18 cellular contexts compared by ENCODE assay signal in the genomic region with DNA sequence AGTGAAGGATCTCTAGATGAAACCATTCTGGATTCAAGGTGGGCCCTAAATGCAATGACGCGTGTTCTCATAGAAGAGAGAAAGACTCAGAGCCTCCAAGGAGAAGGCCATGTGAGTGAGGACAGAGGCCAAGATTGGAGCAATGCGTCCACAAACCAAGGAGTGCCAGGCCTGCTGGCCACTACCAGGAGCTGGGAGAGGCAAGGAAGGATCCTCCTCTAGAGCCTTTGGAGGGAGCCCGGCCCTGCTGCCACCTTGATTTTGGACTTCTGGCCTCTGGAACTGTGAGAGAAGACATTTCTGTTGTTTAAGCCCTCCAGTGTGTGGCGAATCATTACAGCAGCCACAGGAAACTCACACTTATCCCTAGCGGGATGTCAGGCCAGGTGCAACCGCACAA. TPM values are rescaled to one million over a fixed set of nuclear protein-coding genes. Genes with fewer than 3 reads are reported as not detected.
DNase-seq lines count a peak whose midpoint lies in the region; ATAC-seq and TF ChIP-seq lines count a peak whose summit lies in the region.
"Had no signal": no experiment of that assay in that cellular context is flagged by ENCODE, and none has a peak within 500 bp of the region (broad histone marks: within the 10 kb centered on the region; RNA-seq: fewer than 3 reads in every experiment).

No MANE protein-coding gene starts in this region.

- DNase-seq in activated CD8-positive, alpha-beta T cell treated with anti-CD3 and anti-CD28 coated beads, Interleukin-2, amount 10 ng/mL, durations not matched to agents 7 days and 5 days = peak; percentile 9
- no peak for DNase-seq in activated CD8-positive, alpha-beta T cell treated with anti-CD3 and anti-CD28 coated beads for 36 hours
- peak; percentile 14 for DNase-seq in RWPE2 (ENCODE audit: low spot score)
- peak; percentile 6 for DNase-seq in lung (ENCODE audit: low spot score)
- peak; percentile 12 for DNase-seq in spleen
- no peak for DNase-seq in activated naive CD8-positive, alpha-beta T cell treated with anti-CD3 and anti-CD28 coated beads for 36 hours
- DNase-seq in DMS153 treated with DMSO at 0.1 percent for 48 hours (lab: John Stamatoyannopoulos, UW; ENCODE audit: unreplicated experiment) = no peak
- DNase-seq: CD4-positive, alpha-beta T cell; GDM1; H7; KG1; NCI-H1417; NCI-H1930; NCI-H345; NCI-H526 treated with DMSO at 0.1 percent for 48 hours; RPMI8226 had no signal

- H3K27me3 ChIP-seq in RWPE2 (ENCODE audit: insufficient read depth, poor library complexity, severe bottlenecking) (no peaks in the 10 kb centered on the region), lung (ENCODE audit: control insufficient read depth, insufficient read depth) (no peaks in the 10 kb centered on the region), spleen (replicated peaks in 1 of 7) (peaks cover 0 to 33% (median 0%) of the 10 kb centered on the region in 7 donors)

- POLR2A ChIA-PET in activated CD8-positive, alpha-beta T cell treated with anti-CD3 and anti-CD28 coated beads, Interleukin-2, amount 10 ng/mL, durations not matched to agents 7 days and 5 days (lab: Charles Lee) = no interaction called here
- POLR2A ChIA-PET in activated CD8-positive, alpha-beta T cell treated with anti-CD3 and anti-CD28 coated beads for 36 hours (lab: Charles Lee) = no interaction called here

- H3K4me3 Mint-ChIP-seq in activated CD8-positive, alpha-beta T cell treated with anti-CD3 and anti-CD28 coated beads, Interleukin-2, amount 10 ng/mL, durations not matched to agents 7 days and 5 days = no peak overlapping the region
- no peak overlapping the region for H3K4me3 Mint-ChIP-seq in activated CD8-positive, alpha-beta T cell treated with anti-CD3 and anti-CD28 coated beads for 36 hours
- no peak overlapping the region for H3K4me3 Mint-ChIP-seq in activated naive CD8-positive, alpha-beta T cell treated with anti-CD3 and anti-CD28 coated beads for 36 hours
- H3K4me3 Mint-ChIP-seq: CD4-positive, alpha-beta T cell had no signal

- 92 to 93% methylated on average over 7 of the region's 7 CpGs for WGBS in lung, 2 donors
- 70 to 92% (median 90%) methylated on average over 7 of the region's 7 CpGs for WGBS in spleen, 5 donors

- H3K4me3 ChIP-seq in RWPE2 (ENCODE audit: severe bottlenecking) (no peak overlapping the region), lung (no peak overlapping the region), spleen (no peak overlapping the region)
- H3K4me3 ChIP-seq: A549 had no signal

- H3K36me3 Mint-ChIP-seq in activated CD8-positive, alpha-beta T cell treated with anti-CD3 and anti-CD28 coated beads, Interleukin-2, amount 10 ng/mL, durations not matched to agents 7 days and 5 days (ENCODE audit: low read depth) = no peaks in the 10 kb centered on the region
- H3K36me3 Mint-ChIP-seq in activated CD8-positive, alpha-beta T cell treated with anti-CD3 and anti-CD28 coated beads for 36 hours (ENCODE audit: low read depth) = no peaks in the 10 kb centered on the region
- H3K36me3 Mint-ChIP-seq in activated naive CD8-positive, alpha-beta T cell treated with anti-CD3 and anti-CD28 coated beads for 36 hours = no peaks in the 10 kb centered on the region

- H3K9me3 Mint-ChIP-seq in activated CD8-positive, alpha-beta T cell treated with anti-CD3 and anti-CD28 coated beads, Interleukin-2, amount 10 ng/mL, durations not matched to agents 7 days and 5 days (ENCODE audit: insufficient read depth) = no peaks in the 10 kb centered on the region
- H3K9me3 Mint-ChIP-seq in activated CD8-positive, alpha-beta T cell treated with anti-CD3 and anti-CD28 coated beads for 36 hours = no peaks in the 10 kb centered on the region
- H3K9me3 Mint-ChIP-seq in activated naive CD8-positive, alpha-beta T cell treated with anti-CD3 and anti-CD28 coated beads for 36 hours = no peaks in the 10 kb centered on the region
- H3K9me3 Mint-ChIP-seq: CD4-positive, alpha-beta T cell had no signal

- H3K36me3 ChIP-seq in RWPE2 (ENCODE audit: low read depth) = no peaks in the 10 kb centered on the region
- no peaks in the 10 kb centered on the region for H3K36me3 ChIP-seq in lung (ENCODE audit: control insufficient read depth in 2 of 2, insufficient read depth in 2 of 2, low read length in 2 of 2)
- no peaks in the 10 kb centered on the region for H3K36me3 ChIP-seq in spleen

- no peaks in the 10 kb centered on the region for H3K9me3 ChIP-seq in RWPE2 (ENCODE audit: severe bottlenecking)
- H3K9me3 ChIP-seq in lung (ENCODE audit: control insufficient read depth in 2 of 2, insufficient read depth in 1 of 2, low read length in 1 of 2) = no peaks in the 10 kb centered on the region
- no peaks in the 10 kb centered on the region for H3K9me3 ChIP-seq in spleen
- H3K9me3 ChIP-seq: A549, Caco-2 had no signal

- H3K4me1 Mint-ChIP-seq in activated CD8-positive, alpha-beta T cell treated with anti-CD3 and anti-CD28 coated beads, Interleukin-2, amount 10 ng/mL, durations not matched to agents 7 days and 5 days (ENCODE audit: low read depth) = no peaks in the 10 kb centered on the region
- no peaks in the 10 kb centered on the region for H3K4me1 Mint-ChIP-seq in activated CD8-positive, alpha-beta T cell treated with anti-CD3 and anti-CD28 coated beads for 36 hours (ENCODE audit: low read depth)
- H3K4me1 Mint-ChIP-seq in activated naive CD8-positive, alpha-beta T cell treated with anti-CD3 and anti-CD28 coated beads for 36 hours = no peaks in the 10 kb centered on the region

- H3K27ac Mint-ChIP-seq in activated CD8-positive, alpha-beta T cell treated with anti-CD3 and anti-CD28 coated beads, Interleukin-2, amount 10 ng/mL, durations not matched to agents 7 days and 5 days = no peak overlapping the region
- no peak overlapping the region for H3K27ac Mint-ChIP-seq in activated CD8-positive, alpha-beta T cell treated with anti-CD3 and anti-CD28 coated beads for 36 hours
- H3K27ac Mint-ChIP-seq in activated naive CD8-positive, alpha-beta T cell treated with anti-CD3 and anti-CD28 coated beads for 36 hours = no peak overlapping the region
- H3K27ac Mint-ChIP-seq: CD4-positive, alpha-beta T cell had no signal

- no peaks in the 10 kb centered on the region for H3K27me3 Mint-ChIP-seq in activated CD8-positive, alpha-beta T cell treated with anti-CD3 and anti-CD28 coated beads, Interleukin-2, amount 10 ng/mL, durations not matched to agents 7 days and 5 days (ENCODE audit: low read depth)
- peaks cover 2% of the 10 kb centered on the region for H3K27me3 Mint-ChIP-seq in activated CD8-positive, alpha-beta T cell treated with anti-CD3 and anti-CD28 coated beads for 36 hours
- peaks cover 24% of the 10 kb centered on the region for H3K27me3 Mint-ChIP-seq in activated naive CD8-positive, alpha-beta T cell treated with anti-CD3 and anti-CD28 coated beads for 36 hours

- CTCF ChIA-PET in activated CD8-positive, alpha-beta T cell treated with anti-CD3 and anti-CD28 coated beads, Interleukin-2, amount 10 ng/mL, durations not matched to agents 7 days and 5 days (lab: Charles Lee) = no interaction called here
- CTCF ChIA-PET in activated CD8-positive, alpha-beta T cell treated with anti-CD3 and anti-CD28 coated beads for 36 hours (lab: Charles Lee) = no interaction called here

- no peak for TF ChIP-seq POLR2A in spleen (IDR thresholded peaks at IDR 0.05)

- no peak for ATAC-seq in activated CD8-positive, alpha-beta T cell treated with anti-CD3 and anti-CD28 coated beads, Interleukin-2, amount 10 ng/mL, durations not matched to agents 7 days and 5 days
- ATAC-seq in activated CD8-positive, alpha-beta T cell treated with anti-CD3 and anti-CD28 coated beads for 36 hours = no peak
- ATAC-seq in RWPE2 (ENCODE audit: low read depth) (no peak), lung (ENCODE audit: insufficient read depth, low FRiP score) (no peak)
- ATAC-seq: A549 had no signal

- no peak for TF ChIP-seq CTCF in activated CD8-positive, alpha-beta T cell treated with anti-CD3 and anti-CD28 coated beads for 36 hours (IDR thresholded peaks at IDR 0.05)
- TF ChIP-seq CTCF in RWPE2 (IDR thresholded peaks at IDR 0.05; ENCODE audit: poor library complexity, severe bottlenecking) = no peak
- TF ChIP-seq CTCF in lung (IDR thresholded peaks at IDR 0.05; ENCODE audit: control extremely low read depth, extremely low read depth) = no peak
- no peak for TF ChIP-seq CTCF in spleen (IDR thresholded peaks at IDR 0.05 in 8 of 11, conservative IDR thresholded peaks at IDR 0.05 in 3 of 11)

- H3K4me1 ChIP-seq in RWPE2 (ENCODE audit: insufficient read depth, poor library complexity, severe bottlenecking) = peaks cover 1% of the 10 kb centered on the region
- peaks cover 0 to 2% of the 10 kb centered on the region in 2 donors for H3K4me1 ChIP-seq in lung (ENCODE audit: control insufficient read depth in 2 of 2, insufficient read depth in 2 of 2, low read length in 2 of 2)
- H3K4me1 ChIP-seq in spleen = no peaks in the 10 kb centered on the region

- intact Hi-C loops in activated CD8-positive, alpha-beta T cell treated with anti-CD3 and anti-CD28 coated beads for 36 hours (cut with micrococcal nuclease) = no loop called here
- intact Hi-C loops in spleen (cut with DNase I; ENCODE audit: low total_unique reads) = no loop called here

- H3K27ac ChIP-seq in RWPE2 (ENCODE audit: poor library complexity, severe bottlenecking) (no peak overlapping the region), lung (ENCODE audit: low read depth in 1 of 2, low read length in 1 of 2) (no peak overlapping the region), spleen (no peak overlapping the region)

RNA-seq across cellular contexts. Expression of a gene that starts 52.7 kb away (rescaled TPM):
- not detected for total RNA-seq in activated CD8-positive, alpha-beta T cell treated with anti-CD3 and anti-CD28 coated beads, Interleukin-2, amount 10 ng/mL, durations not matched to agents 7 days and 5 days
- total RNA-seq in activated CD8-positive, alpha-beta T cell treated with anti-CD3 and anti-CD28 coated beads for 36 hours = not detected
- total RNA-seq in lung (10 to 100 TPM; 42.7 to 55.4 TPM), spleen (10 to 100 TPM in 5 of 7 donors, 1 to 10 TPM in 2; 5.7 to 23.8 (median 12.1) TPM)
- polyA plus RNA-seq in lung (1 to 10 TPM; 3.0 to 9.0 TPM), spleen (1 to 10 TPM in 1 of 3 donors, under 1 TPM in 2; 0.30 to 1.4 (median 0.61) TPM)
- total RNA-seq in activated naive CD8-positive, alpha-beta T cell treated with anti-CD3 and anti-CD28 coated beads for 36 hours = not detected
- total RNA-seq: CD4-positive, alpha-beta T cell had no signal

Comparison
In these comparisons a context has a peak if more than half of its experiments do, and no peak if none do; other contexts are left out.
1. DNase-seq: peak in activated CD8-positive, alpha-beta T cell treated with anti-CD3 and anti-CD28 coated beads, Interleukin-2, amount 10 ng/mL, durations not matched to agents 7 days and 5 days (single experiment), RWPE2 (single experiment), lung (single experiment) and spleen (single experiment); none in activated CD8-positive, alpha-beta T cell treated with anti-CD3 and anti-CD28 coated beads for 36 hours (single experiment), activated naive CD8-positive, alpha-beta T cell treated with anti-CD3 and anti-CD28 coated beads for 36 hours (single experiment) and DMS153 treated with DMSO at 0.1 percent for 48 hours (single experiment).
2. RNA of a gene that starts 52.7 kb away (total RNA-seq): 42.7 to 55.4 TPM in lung and 5.7 to 23.8 TPM in spleen; not detected in activated CD8-positive, alpha-beta T cell treated with anti-CD3 and anti-CD28 coated beads, Interleukin-2, amount 10 ng/mL, durations not matched to agents 7 days and 5 days, not detected in activated CD8-positive, alpha-beta T cell treated with anti-CD3 and anti-CD28 coated beads for 36 hours and not detected in activated naive CD8-positive, alpha-beta T cell treated with anti-CD3 and anti-CD28 coated beads for 36 hours; every median in the first group is over 4 times any median in the second.